ENCODE assay signal across 2 cellular contexts in the genomic region with DNA sequence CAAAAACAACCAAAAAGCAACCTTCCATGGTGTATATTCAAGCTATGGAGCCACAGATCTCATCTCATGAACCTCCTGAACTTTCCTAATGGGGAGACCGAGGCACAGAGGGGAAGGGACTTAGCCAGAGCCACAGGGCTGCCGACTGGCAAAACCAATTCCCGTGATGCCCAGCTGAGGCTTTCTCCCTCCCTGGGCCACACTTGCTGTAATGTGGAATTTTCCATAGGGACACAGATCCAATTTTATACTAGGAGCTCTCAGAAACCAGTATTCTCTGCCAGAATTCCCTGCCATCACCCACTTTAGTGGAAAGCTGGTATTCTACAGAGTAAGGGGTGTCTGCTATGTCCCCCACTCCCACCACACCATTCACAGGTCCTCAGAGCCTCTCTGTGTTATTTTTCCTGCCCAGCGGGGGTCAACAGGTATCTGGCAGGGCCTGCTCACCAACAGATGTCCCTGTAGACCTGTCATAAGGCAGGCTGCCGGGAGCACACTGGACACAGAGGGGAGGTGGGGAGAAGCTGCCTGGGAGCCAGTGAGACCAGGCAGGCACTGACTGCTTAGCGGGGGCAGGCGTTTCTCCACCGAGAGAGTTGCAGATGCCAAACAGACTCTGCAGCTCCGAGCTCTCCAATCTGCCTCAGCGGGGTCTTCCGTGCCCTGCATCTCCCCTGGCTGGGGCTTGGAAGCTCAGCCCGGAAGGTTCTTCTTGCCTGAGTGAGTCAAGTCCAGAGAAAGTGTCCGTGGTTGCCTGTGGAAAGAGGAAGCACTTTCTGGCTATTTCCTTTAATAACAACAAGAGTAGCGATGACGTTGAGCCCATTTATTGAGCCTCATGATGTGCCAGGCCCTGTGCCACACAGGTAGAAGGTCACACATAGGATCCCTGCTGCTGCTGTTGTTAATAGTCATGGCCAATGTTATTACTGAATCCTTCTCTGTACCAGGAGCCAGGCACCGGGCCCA.
TF ChIP-seq lines count a peak whose summit lies in the region.

No MANE protein-coding gene starts in this region.

TF ChIP-seq in WTC11, 78 proteins besides CTCF, POLR2A, EP300 and RAD21 (continued from another document):
- TF ChIP-seq, protein P1, sequence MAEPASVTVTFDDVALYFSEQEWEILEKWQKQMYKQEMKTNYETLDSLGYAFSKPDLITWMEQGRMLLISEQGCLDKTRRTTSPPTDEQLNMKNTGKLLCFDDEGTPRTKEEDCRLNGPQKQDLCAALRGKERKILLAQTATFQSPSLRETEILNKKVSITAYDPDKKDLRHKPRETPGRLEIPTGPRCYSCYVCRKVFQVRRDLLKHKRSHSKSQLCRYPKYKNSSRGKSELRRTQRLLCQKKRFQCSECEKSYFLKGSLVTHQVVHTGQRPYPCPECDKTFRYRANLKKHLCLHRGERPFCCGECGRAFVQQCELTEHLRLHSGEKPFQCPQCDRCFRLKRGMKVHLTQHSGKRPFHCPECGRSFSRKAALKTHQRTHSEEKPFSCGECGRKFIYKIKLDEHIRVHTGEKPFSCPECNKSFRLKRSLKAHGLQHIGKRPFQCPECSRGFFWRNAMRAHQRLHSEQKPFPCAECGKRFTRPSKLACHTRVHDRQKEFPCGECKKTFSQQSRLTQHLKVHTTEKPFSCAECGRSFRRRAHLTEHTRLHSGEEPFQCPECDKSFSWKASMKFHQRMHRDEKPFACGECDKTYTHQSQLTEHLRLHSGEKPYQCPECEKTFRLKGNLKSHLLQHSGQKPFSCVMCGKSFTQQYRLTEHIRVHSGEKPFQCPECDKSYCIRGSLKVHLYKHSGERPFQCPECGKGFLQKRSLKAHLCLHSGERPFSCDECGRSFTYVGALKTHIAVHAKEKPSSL (CRISPR knock-in tag; conservative IDR thresholded peaks at IDR 0.05) = no peak
- TF ChIP-seq GABPB1 (CRISPR knock-in tag; IDR thresholded peaks at IDR 0.05) (no peak), GRHL2 (CRISPR knock-in tag; IDR thresholded peaks at IDR 0.05; ENCODE audit: insufficient replicate concordance, severe bottlenecking) (no peak), GTF2I (CRISPR knock-in tag; conservative IDR thresholded peaks at IDR 0.05) (no peak)

TF ChIP-seq in HepG2, 621 proteins besides CTCF, POLR2A, EP300 and RAD21 (continued from another document):
- TF ChIP-seq, protein P2, sequence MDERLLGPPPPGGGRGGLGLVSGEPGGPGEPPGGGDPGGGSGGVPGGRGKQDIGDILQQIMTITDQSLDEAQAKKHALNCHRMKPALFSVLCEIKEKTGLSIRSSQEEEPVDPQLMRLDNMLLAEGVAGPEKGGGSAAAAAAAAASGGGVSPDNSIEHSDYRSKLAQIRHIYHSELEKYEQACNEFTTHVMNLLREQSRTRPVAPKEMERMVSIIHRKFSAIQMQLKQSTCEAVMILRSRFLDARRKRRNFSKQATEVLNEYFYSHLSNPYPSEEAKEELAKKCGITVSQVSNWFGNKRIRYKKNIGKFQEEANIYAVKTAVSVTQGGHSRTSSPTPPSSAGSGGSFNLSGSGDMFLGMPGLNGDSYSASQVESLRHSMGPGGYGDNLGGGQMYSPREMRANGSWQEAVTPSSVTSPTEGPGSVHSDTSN (CRISPR knock-in tag; IDR thresholded peaks at IDR 0.05) = no peak
- TF ChIP-seq, protein P3, sequence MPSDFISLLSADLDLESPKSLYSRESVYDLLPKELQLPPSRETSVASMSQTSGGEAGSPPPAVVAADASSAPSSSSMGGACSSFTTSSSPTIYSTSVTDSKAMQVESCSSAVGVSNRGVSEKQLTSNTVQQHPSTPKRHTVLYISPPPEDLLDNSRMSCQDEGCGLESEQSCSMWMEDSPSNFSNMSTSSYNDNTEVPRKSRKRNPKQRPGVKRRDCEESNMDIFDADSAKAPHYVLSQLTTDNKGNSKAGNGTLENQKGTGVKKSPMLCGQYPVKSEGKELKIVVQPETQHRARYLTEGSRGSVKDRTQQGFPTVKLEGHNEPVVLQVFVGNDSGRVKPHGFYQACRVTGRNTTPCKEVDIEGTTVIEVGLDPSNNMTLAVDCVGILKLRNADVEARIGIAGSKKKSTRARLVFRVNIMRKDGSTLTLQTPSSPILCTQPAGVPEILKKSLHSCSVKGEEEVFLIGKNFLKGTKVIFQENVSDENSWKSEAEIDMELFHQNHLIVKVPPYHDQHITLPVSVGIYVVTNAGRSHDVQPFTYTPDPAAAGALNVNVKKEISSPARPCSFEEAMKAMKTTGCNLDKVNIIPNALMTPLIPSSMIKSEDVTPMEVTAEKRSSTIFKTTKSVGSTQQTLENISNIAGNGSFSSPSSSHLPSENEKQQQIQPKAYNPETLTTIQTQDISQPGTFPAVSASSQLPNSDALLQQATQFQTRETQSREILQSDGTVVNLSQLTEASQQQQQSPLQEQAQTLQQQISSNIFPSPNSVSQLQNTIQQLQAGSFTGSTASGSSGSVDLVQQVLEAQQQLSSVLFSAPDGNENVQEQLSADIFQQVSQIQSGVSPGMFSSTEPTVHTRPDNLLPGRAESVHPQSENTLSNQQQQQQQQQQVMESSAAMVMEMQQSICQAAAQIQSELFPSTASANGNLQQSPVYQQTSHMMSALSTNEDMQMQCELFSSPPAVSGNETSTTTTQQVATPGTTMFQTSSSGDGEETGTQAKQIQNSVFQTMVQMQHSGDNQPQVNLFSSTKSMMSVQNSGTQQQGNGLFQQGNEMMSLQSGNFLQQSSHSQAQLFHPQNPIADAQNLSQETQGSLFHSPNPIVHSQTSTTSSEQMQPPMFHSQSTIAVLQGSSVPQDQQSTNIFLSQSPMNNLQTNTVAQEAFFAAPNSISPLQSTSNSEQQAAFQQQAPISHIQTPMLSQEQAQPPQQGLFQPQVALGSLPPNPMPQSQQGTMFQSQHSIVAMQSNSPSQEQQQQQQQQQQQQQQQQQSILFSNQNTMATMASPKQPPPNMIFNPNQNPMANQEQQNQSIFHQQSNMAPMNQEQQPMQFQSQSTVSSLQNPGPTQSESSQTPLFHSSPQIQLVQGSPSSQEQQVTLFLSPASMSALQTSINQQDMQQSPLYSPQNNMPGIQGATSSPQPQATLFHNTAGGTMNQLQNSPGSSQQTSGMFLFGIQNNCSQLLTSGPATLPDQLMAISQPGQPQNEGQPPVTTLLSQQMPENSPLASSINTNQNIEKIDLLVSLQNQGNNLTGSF (CRISPR knock-in tag; IDR thresholded peaks at IDR 0.05) = no peak
- TF ChIP-seq, protein P4, sequence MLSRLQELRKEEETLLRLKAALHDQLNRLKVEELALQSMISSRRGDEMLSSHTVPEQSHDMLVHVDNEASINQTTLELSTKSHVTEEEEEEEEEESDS (CRISPR knock-in tag; IDR thresholded peaks at IDR 0.05; ENCODE audit: borderline replicate concordance) = no peak
- TF ChIP-seq ZFY (CRISPR knock-in tag; IDR thresholded peaks at IDR 0.05) = no peak
